22 cellular contexts compared by ENCODE assay signal in genomic region chr6:127768223-127768622, GRCh38.
"Had no signal": no experiment of that assay in that cellular context is flagged by ENCODE, and none has a peak within 500 bp of the region (broad histone marks: within the 10 kb centered on the region; RNA-seq: fewer than 3 reads in every experiment).

No MANE protein-coding gene starts in this region.

- H3K4me1 Mint-ChIP-seq: naive B cell had no signal

- H3K9me3 ChIP-seq: neutrophil, sigmoid colon, stomach, thoracic aorta, transverse colon had no signal

- H2AFZ ChIP-seq: hepatocyte had no signal

- DNase-seq: effector CD4-positive, alpha-beta T cell; endodermal cell; foreskin melanocyte; head of caudate nucleus; left colon; left ventricle myocardium superior; mesenchymal stem cell; midbrain; naive B cell; posterior cingulate gyrus; sigmoid colon; stimulated activated CD4-positive, alpha-beta T cell treated with anti-CD3 and anti-CD28 coated beads, Interleukin-12 subunit alpha, Interleukin-12 subunit beta, amount 100 ng/mL, for 4 hours; stimulated activated naive CD4-positive, alpha-beta T cell; stomach; substantia nigra; transverse colon had no signal

- H3K27ac Mint-ChIP-seq: naive B cell had no signal

- H3K36me3 ChIP-seq: neutrophil, sigmoid colon, stomach, thoracic aorta, transverse colon had no signal

- H3K27me3 Mint-ChIP-seq: naive B cell had no signal

- H3K79me2 ChIP-seq: hepatocyte had no signal

- H3K4me3 Mint-ChIP-seq: naive B cell had no signal

- ATAC-seq: left colon, left ventricle myocardium superior had no signal

- H3K4me3 ChIP-seq: coronary artery, hepatocyte, lung, sigmoid colon, skin epidermis, stomach, thoracic aorta, transverse colon had no signal

- H3K36me3 Mint-ChIP-seq: naive B cell had no signal

- H3K27ac ChIP-seq: coronary artery, hepatocyte, neutrophil, sigmoid colon, skin epidermis, stomach, thoracic aorta, transverse colon had no signal

- H3K27me3 ChIP-seq: hepatocyte, neutrophil, sigmoid colon, stomach, transverse colon had no signal

- H3K4me1 ChIP-seq: sigmoid colon, transverse colon had no signal

- H3K4me2 ChIP-seq: hepatocyte had no signal
